ENCODE assay signal across 20 cellular contexts in genomic region chr18:14920976-14921375, GRCh38.
"Had no signal": no experiment of that assay in that cellular context is flagged by ENCODE, and none has a peak within 500 bp of the region (broad histone marks: within the 10 kb centered on the region; RNA-seq: fewer than 3 reads in every experiment).

No MANE protein-coding gene starts in this region.

- H3K4me3 ChIP-seq: gastroesophageal sphincter, ovary, prostate gland, thyroid gland had no signal

- H3K4me3 Mint-ChIP-seq: activated naive CD8-positive, alpha-beta T cell treated with anti-CD3 and anti-CD28 coated beads, Interleukin-2, amount 50 U/mL, for 24 hours; effector memory CD8-positive, alpha-beta T cell; mesothelial cell of epicardium; nephron; stimulated activated naive CD8-positive, alpha-beta T cell treated with anti-CD3 and anti-CD28 coated beads, Interleukin-15, Interleukin-2, amounts not matched to agents 100 ng/mL and 50 ng/mL, for 24 hours had no signal

- H3K9me3 Mint-ChIP-seq: activated naive CD8-positive, alpha-beta T cell treated with anti-CD3 and anti-CD28 coated beads, Interleukin-2, amount 50 U/mL, for 24 hours; effector memory CD8-positive, alpha-beta T cell; stimulated activated naive CD8-positive, alpha-beta T cell treated with anti-CD3 and anti-CD28 coated beads, Interleukin-15, Interleukin-2, amounts not matched to agents 100 ng/mL and 50 ng/mL, for 24 hours had no signal

- H3K4me1 Mint-ChIP-seq: activated naive CD8-positive, alpha-beta T cell treated with anti-CD3 and anti-CD28 coated beads, Interleukin-2, amount 50 U/mL, for 24 hours; mesothelial cell of epicardium; nephron had no signal

- H3K27ac ChIP-seq: gastroesophageal sphincter, neutrophil, ovary, thyroid gland had no signal

- DNase-seq: activated CD4-positive, alpha-beta T cell treated with anti-CD3 and anti-CD28 coated beads for 4 hours; activated CD4-positive, alpha-beta T cell treated with anti-CD3 and anti-CD28 coated beads, Interleukin-2, amount 50 U/mL, for 48 hours; activated CD4-positive, CD25-positive, alpha-beta regulatory T cell; activated gamma-delta T cell; activated naive CD4-positive, alpha-beta T cell treated with anti-CD3 and anti-CD28 coated beads, Interleukin-2, amount 50 U/mL, for 16 hours; activated naive CD8-positive, alpha-beta T cell treated with anti-CD3 and anti-CD28 coated beads, Interleukin-2, amount 50 U/mL, for 24 hours; cerebellar nuclear complex; effector memory CD8-positive, alpha-beta T cell; mammary epithelial cell; ovary; stimulated activated CD4-positive, alpha-beta T cell treated with anti-CD3 and anti-CD28 coated beads, Interleukin-1b, Interleukin-23, amount 100 ng/mL, for 48 hours; substantia nigra; T1000; thyroid gland had no signal

- H3K36me3 ChIP-seq: gastroesophageal sphincter, neutrophil, ovary, prostate gland, thyroid gland had no signal

- H3K27me3 Mint-ChIP-seq: activated naive CD8-positive, alpha-beta T cell treated with anti-CD3 and anti-CD28 coated beads, Interleukin-2, amount 50 U/mL, for 24 hours; stimulated activated naive CD8-positive, alpha-beta T cell treated with anti-CD3 and anti-CD28 coated beads, Interleukin-15, Interleukin-2, amounts not matched to agents 100 ng/mL and 50 ng/mL, for 24 hours had no signal

- H3K27me3 ChIP-seq: gastroesophageal sphincter, neutrophil, ovary, thyroid gland had no signal

- H3K4me1 ChIP-seq: gastroesophageal sphincter, prostate gland had no signal

- ATAC-seq: activated naive CD8-positive, alpha-beta T cell treated with anti-CD3 and anti-CD28 coated beads, Interleukin-2, amount 50 U/mL, for 24 hours; effector memory CD8-positive, alpha-beta T cell; gastroesophageal sphincter had no signal

- H3K9me3 ChIP-seq: gastroesophageal sphincter, neutrophil, ovary, prostate gland, thyroid gland had no signal

- H3K27ac Mint-ChIP-seq: activated naive CD8-positive, alpha-beta T cell treated with anti-CD3 and anti-CD28 coated beads, Interleukin-2, amount 50 U/mL, for 24 hours; effector memory CD8-positive, alpha-beta T cell; mesothelial cell of epicardium; nephron; stimulated activated naive CD8-positive, alpha-beta T cell treated with anti-CD3 and anti-CD28 coated beads, Interleukin-15, Interleukin-2, amounts not matched to agents 100 ng/mL and 50 ng/mL, for 24 hours had no signal
